Comparison of ENCODE assay signal across 15 cellular contexts in genomic region chr7:113083132-113083833, GRCh38. TPM values are rescaled to one million over a fixed set of nuclear protein-coding genes. Genes with fewer than 3 reads are reported as not detected.
DNase-seq lines count a peak whose midpoint lies in the region; ATAC-seq and TF ChIP-seq lines count a peak whose summit lies in the region.
"Had no signal": no experiment of that assay in that cellular context is flagged by ENCODE, and none has a peak within 500 bp of the region (broad histone marks: within the 10 kb centered on the region; RNA-seq: fewer than 3 reads in every experiment).

No MANE protein-coding gene starts in this region.

- ATAC-seq in GM18511 (IDR thresholded peaks at IDR 0.05; ENCODE audit: unreplicated experiment) (peak; percentile 65), GM21423 (IDR thresholded peaks at IDR 0.05; ENCODE audit: unreplicated experiment) (peak; percentile 34), HG03342 (IDR thresholded peaks at IDR 0.05; ENCODE audit: unreplicated experiment) (peak; percentile 44), GM18502 (IDR thresholded peaks at IDR 0.05; ENCODE audit: poor library complexity, unreplicated experiment) (no peak), left lobe of liver (no peak)
- ATAC-seq: foreskin keratinocyte, right lobe of liver had no signal

- peak overlapping the region in 55 of 59 donors; percentile 3 to 79 (median 65) for H3K4me3 ChIP-seq in dorsolateral prefrontal cortex
- H3K4me3 ChIP-seq: right lobe of liver had no signal

- intact Hi-C loops in dorsolateral prefrontal cortex (cut with DNase I): no loop called here

- peaks cover 0 to 5% (median 0%) of the 10 kb centered on the region in 45 donors for H3K27me3 ChIP-seq in dorsolateral prefrontal cortex

- H3K27ac ChIP-seq in dorsolateral prefrontal cortex: peak overlapping the region in 43 of 59 donors; percentile 28 to 91 (median 78)
- H3K27ac ChIP-seq: foreskin keratinocyte, right lobe of liver had no signal

- TF ChIP-seq CTCF in dorsolateral prefrontal cortex (IDR thresholded peaks at IDR 0.05 in 54 of 56, conservative IDR thresholded peaks at IDR 0.05 in 2 of 56; ENCODE audit: low read depth in 1 of 56, partially characterized antibody in 56 of 56): peak in 1 of 56 donors; percentile 8

- DNase-seq in dorsolateral prefrontal cortex (peak in 2 of 10 donors; percentile 35 to 39), left lobe of liver (ENCODE audit: low spot score) (no peak), NCI-H345 (lab: John Stamatoyannopoulos, UW) (no peak)
- DNase-seq in stimulated activated CD4-positive, alpha-beta T cell treated with anti-CD3 and anti-CD28 coated beads, Interleukin-4, amount 100 ng/mL, for 4 hours: no peak
- DNase-seq: activated CD4-positive, alpha-beta T cell treated with anti-CD3 and anti-CD28 coated beads, Interleukin-2, amount 10 ng/mL, durations not matched to agents 24 days and 14 days; AML-193; DMS53; effector CD8-positive, alpha-beta T cell; foreskin keratinocyte; NCI-H2029; right lobe of liver had no signal

RNA-seq across cellular contexts. Expression of gene GPR85, which starts 3.3 kb away (rescaled TPM):
- total RNA-seq in dorsolateral prefrontal cortex: 10 to 100 TPM; 10.1 to 30.1 (median 19.7) TPM
- total RNA-seq in left lobe of liver: 0.25 TPM
- total RNA-seq: activated CD4-positive, alpha-beta T cell treated with anti-CD3 and anti-CD28 coated beads, Interleukin-2, amount 10 ng/mL, durations not matched to agents 24 days and 14 days had no signal

RNA-seq across cellular contexts. Expression of gene SMIM30, which starts 35.1 kb away (rescaled TPM):
- total RNA-seq in dorsolateral prefrontal cortex: 10 to 100 TPM; 13.4 to 37.6 (median 21.0) TPM
- total RNA-seq in left lobe of liver: 12.9 TPM

Comparison
In these comparisons a context has a peak if more than half of its experiments do, and no peak if none do; other contexts are left out.
1. ATAC-seq: peak in GM18511 (single experiment), GM21423 (single experiment) and HG03342 (single experiment); none in GM18502 (single experiment) and left lobe of liver (single experiment).